1 cellular context compared by ENCODE assay signal in the genomic region with DNA sequence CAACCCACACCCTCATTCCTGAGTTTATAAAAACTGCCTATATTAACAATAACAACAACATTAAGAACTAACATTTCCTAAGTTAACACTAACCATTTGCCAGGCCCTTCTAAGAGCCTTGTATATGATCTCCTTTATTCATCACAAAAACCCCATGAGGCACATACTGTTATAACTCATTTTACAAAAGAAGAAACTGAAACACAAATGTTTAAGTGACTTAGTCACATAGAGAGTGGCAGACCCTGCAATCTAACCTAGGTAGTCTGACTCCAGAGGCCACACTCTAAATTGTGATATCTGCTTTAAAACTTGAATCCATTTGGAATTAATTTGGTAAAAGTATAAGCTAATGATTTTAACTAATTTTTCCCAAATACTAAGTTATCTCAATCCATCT.
TF ChIP-seq lines count a peak whose summit lies in the region.

No MANE protein-coding gene starts in this region.

TF ChIP-seq in GM12878, 131 proteins besides CTCF, POLR2A, EP300 and RAD21 (continued from another document):
- TF ChIP-seq, protein P1, sequence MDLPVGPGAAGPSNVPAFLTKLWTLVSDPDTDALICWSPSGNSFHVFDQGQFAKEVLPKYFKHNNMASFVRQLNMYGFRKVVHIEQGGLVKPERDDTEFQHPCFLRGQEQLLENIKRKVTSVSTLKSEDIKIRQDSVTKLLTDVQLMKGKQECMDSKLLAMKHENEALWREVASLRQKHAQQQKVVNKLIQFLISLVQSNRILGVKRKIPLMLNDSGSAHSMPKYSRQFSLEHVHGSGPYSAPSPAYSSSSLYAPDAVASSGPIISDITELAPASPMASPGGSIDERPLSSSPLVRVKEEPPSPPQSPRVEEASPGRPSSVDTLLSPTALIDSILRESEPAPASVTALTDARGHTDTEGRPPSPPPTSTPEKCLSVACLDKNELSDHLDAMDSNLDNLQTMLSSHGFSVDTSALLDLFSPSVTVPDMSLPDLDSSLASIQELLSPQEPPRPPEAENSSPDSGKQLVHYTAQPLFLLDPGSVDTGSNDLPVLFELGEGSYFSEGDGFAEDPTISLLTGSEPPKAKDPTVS (IDR thresholded peaks at IDR 0.05; ENCODE audit: low read depth, low read length), result no peak
- TF ChIP-seq MTA3 (IDR thresholded peaks at IDR 0.05; ENCODE audit: borderline replicate concordance, low read length), result no peak
- no peak for TF ChIP-seq SMC3 (IDR thresholded peaks at IDR 0.05; ENCODE audit: borderline replicate concordance, low read length)
